ENCODE assay signal across 8 cellular contexts in genomic region chr3:118817748-118818165, GRCh38.
A peak's percentile ranks its signal among the peaks of the same experiment; 100 is the strongest.
DNase-seq lines count a peak whose midpoint lies in the region; ATAC-seq and TF ChIP-seq lines count a peak whose summit lies in the region.

No MANE protein-coding gene starts in this region.

- peaks cover 4% of the 10 kb centered on the region for H3K4me1 ChIP-seq in osteoblast (ENCODE audit: insufficient read depth, low read length)
- no peaks in the 10 kb centered on the region for H3K4me1 ChIP-seq in ovary (ENCODE audit: insufficient read depth)

- TF ChIP-seq EP300 in ovary (IDR thresholded peaks at IDR 0.05) = no peak

- H3K79me2 ChIP-seq in osteoblast (ENCODE audit: insufficient read depth, low read length) = no peaks in the 10 kb centered on the region

- intact Hi-C loops in ovary (cut with DNase I) = no loop called here

- H3K9me3 ChIP-seq in osteoblast (ENCODE audit: low read depth, low read length) (no peaks in the 10 kb centered on the region), ovary (no peaks in the 10 kb centered on the region)

- TF ChIP-seq POLR2A in ovary (IDR thresholded peaks at IDR 0.05) = no peak

- TF ChIP-seq CTCF in osteoblast (IDR thresholded peaks at IDR 0.05; ENCODE audit: extremely low read depth, low read depth, low read length) (peak; percentile 80), ovary (IDR thresholded peaks at IDR 0.05) (no peak)

- peak; percentile 41 for DNase-seq in DMS114 treated with DMSO at 0.1 percent for 48 hours (lab: John Stamatoyannopoulos, UW; ENCODE audit: unreplicated experiment)
- DNase-seq in NCI-H2171 treated with DMSO at 0.1 percent for 48 hours (lab: John Stamatoyannopoulos, UW) = peak; percentile 71
- peak; percentile 15 to 24 for DNase-seq in activated CD4-positive, alpha-beta T cell treated with anti-CD3 and anti-CD28 coated beads for 4 hours
- peak; percentile 58 for DNase-seq in fibroblast of the conjunctiva (ENCODE audit: low read depth)
- no peak for DNase-seq in osteoblast (ENCODE audit: insufficient read length, low spot score, missing footprints)
- DNase-seq in ovary = no peak

- H3K36me3 ChIP-seq in osteoblast (ENCODE audit: insufficient read depth, low read length) (no peaks in the 10 kb centered on the region), ovary (no peaks in the 10 kb centered on the region)

- no peaks in the 10 kb centered on the region for H3K27me3 ChIP-seq in osteoblast (ENCODE audit: insufficient read depth, low read length)
- no peaks in the 10 kb centered on the region for H3K27me3 ChIP-seq in ovary

- ATAC-seq in GM19351 (IDR thresholded peaks at IDR 0.05; ENCODE audit: unreplicated experiment) (peak; percentile 83), HG03342 (IDR thresholded peaks at IDR 0.05; ENCODE audit: unreplicated experiment) (peak; percentile 86)

- H3K4me2 ChIP-seq in osteoblast (ENCODE audit: insufficient read depth, low read length) = no peak overlapping the region

- no peak overlapping the region for H2AFZ ChIP-seq in osteoblast (ENCODE audit: low read length)

- no peak overlapping the region for H3K27ac ChIP-seq in osteoblast (ENCODE audit: low read depth, low read length)
- no peak overlapping the region for H3K27ac ChIP-seq in ovary

- WGBS in ovary, 3 donors = 21 to 24% (median 22%) methylated on average over 5 of the region's 5 CpGs

- H3K4me3 ChIP-seq in osteoblast (ENCODE audit: insufficient read depth, low read length) (no peak overlapping the region), ovary (no peak overlapping the region)

- H4K20me1 ChIP-seq in osteoblast (ENCODE audit: insufficient read depth, low read length) = no peaks in the 10 kb centered on the region

Comparison
In these comparisons a context has a peak if more than half of its experiments do, and no peak if none do; other contexts are left out.
1. DNase-seq: peak in DMS114 treated with DMSO at 0.1 percent for 48 hours (single experiment), NCI-H2171 treated with DMSO at 0.1 percent for 48 hours (single experiment), activated CD4-positive, alpha-beta T cell treated with anti-CD3 and anti-CD28 coated beads for 4 hours (2 of 2) and fibroblast of the conjunctiva (single experiment); none in osteoblast (single experiment) and ovary (0 of 5).